8 cellular contexts compared by ENCODE assay signal in the genomic region with DNA sequence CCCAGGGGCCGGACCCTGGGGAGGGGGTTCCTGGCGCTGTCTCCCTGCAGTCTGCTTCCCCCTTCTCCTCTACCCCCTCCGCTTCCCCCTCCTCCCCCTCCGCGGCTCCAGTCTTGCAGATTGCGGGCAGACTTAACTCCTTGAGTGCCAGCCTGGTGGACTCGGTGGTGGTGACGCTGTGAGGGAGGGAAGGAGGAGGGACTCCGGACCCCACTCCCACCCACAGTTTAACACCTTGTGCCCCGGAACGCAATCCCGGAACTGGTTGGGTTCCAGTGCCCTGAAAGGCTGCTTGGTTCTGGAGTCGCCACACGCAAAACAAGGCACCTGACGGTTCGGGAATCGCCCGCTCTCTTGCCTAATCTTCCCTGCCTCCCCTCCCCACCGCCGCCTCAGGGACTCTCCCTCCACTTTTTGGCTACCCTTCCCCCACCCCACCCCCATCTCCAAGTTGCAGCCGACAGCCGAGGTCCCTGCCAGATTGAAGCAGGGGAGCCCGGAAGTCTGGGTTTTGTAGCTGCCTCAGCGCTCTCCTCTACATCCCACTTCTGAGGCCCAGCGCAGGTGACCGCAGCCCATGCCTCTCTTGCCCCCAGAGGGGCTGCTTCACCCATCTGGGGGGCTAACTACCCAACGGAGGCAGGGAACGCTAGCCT. TPM values are rescaled to one million over a fixed set of nuclear protein-coding genes. Genes with fewer than 3 reads are reported as not detected.
DNase-seq lines count a peak whose midpoint lies in the region; ATAC-seq and TF ChIP-seq lines count a peak whose summit lies in the region.

No MANE protein-coding gene starts in this region.

- peak overlapping the region; percentile 94 for H3K4me2 ChIP-seq in mesendoderm (ENCODE audit: low read length)

- H3K4me3 ChIP-seq in HEK293 (ENCODE audit: low read depth, low read length) (peak overlapping the region; percentile 48), mesendoderm (ENCODE audit: low read length) (peak overlapping the region; percentile 64)

- H3K36me3 ChIP-seq in HEK293 (ENCODE audit: control insufficient read depth in 2 of 2, insufficient read depth in 1 of 2, low read length in 2 of 2) (no peaks in the 10 kb centered on the region), mesendoderm (ENCODE audit: control insufficient read depth, insufficient read depth, low read length) (no peaks in the 10 kb centered on the region)

- peak overlapping the region; percentile 81 for H3K9ac ChIP-seq in mesendoderm (ENCODE audit: low read length)

- WGBS in mesendoderm (ENCODE audit: extremely low coverage, insufficient coverage, low lambda C conversion rate), result no CpG with 5 or more reads among the region's 28 CpGs

- H2BK120ac ChIP-seq in mesendoderm (ENCODE audit: low read depth, low read length), result peak overlapping the region; percentile 33

- no peak overlapping the region for H4K5ac ChIP-seq in mesendoderm (ENCODE audit: low read length)

- H2BK15ac ChIP-seq in mesendoderm (replicated peaks; ENCODE audit: low read depth), result no peak overlapping the region

- peaks cover 1% of the 10 kb centered on the region for H3K36me3 Mint-ChIP-seq in activated CD8-positive, alpha-beta memory T cell treated with anti-CD3 and anti-CD28 coated beads, Interleukin-2, amount 10 ng/mL, durations not matched to agents 7 days and 5 days
- H3K36me3 Mint-ChIP-seq in endothelial cell (ENCODE audit: low read depth, unreplicated experiment), result peaks cover 3% of the 10 kb centered on the region

- no peaks in the 10 kb centered on the region for H3K79me1 ChIP-seq in mesendoderm (ENCODE audit: low read length)

- no peak overlapping the region for H2AK5ac ChIP-seq in mesendoderm (ENCODE audit: low read length)

- POLR2A ChIA-PET in HEK293 (lab: Yijun Ruan, JAX), result interaction anchor here (0.6 to 5.6 kb wide), 4 partner anchors 9 to 194 kb away, joined by 3 to 96 read pairs (median 6); no protein-coding TSS in a partner anchor

- peak overlapping the region; percentile 92 for H3K4me3 Mint-ChIP-seq in activated CD8-positive, alpha-beta memory T cell treated with anti-CD3 and anti-CD28 coated beads, Interleukin-2, amount 10 ng/mL, durations not matched to agents 7 days and 5 days
- H3K4me3 Mint-ChIP-seq in endothelial cell (ENCODE audit: unreplicated experiment), result peak overlapping the region; percentile 81

- DNase-seq in AG20443 (ENCODE audit: low spot score), result peak; percentile 76
- DNase-seq in NOMO-1 treated with DMSO at 0.1 percent for 48 hours (lab: John Stamatoyannopoulos, UW; ENCODE audit: unreplicated experiment), result peak; percentile 81
- DNase-seq in activated CD8-positive, alpha-beta memory T cell treated with anti-CD3 and anti-CD28 coated beads, Interleukin-2, amount 10 ng/mL, durations not matched to agents 7 days and 5 days, result peak; percentile 87
- peak; percentile 71 for DNase-seq in endothelial cell (ENCODE audit: low spot score)
- peak; percentile 98 for DNase-seq in mesendoderm
- DNase-seq in stimulated activated CD8-positive, alpha-beta memory T cell treated with anti-CD3 and anti-CD28 coated beads, Interleukin-7, amount 100 ng/mL, for 1 hour (ENCODE audit: low read depth in 2 of 2), result peak; percentile 49 to 50

- peak overlapping the region; percentile 96 for H2BK5ac ChIP-seq in mesendoderm (ENCODE audit: low read length)

- TF ChIP-seq CTCF in HEK293 (tag by site-specific recombination; IDR thresholded peaks at IDR 0.05) (no peak), endothelial cell (IDR thresholded peaks at IDR 0.05; ENCODE audit: unreplicated experiment) (no peak)

- H3K79me2 ChIP-seq in mesendoderm (ENCODE audit: control insufficient read depth, insufficient read depth, low read length), result peaks cover 7% of the 10 kb centered on the region

- no peak overlapping the region for H4K8ac ChIP-seq in mesendoderm (ENCODE audit: low read depth, low read length)

- no peaks in the 10 kb centered on the region for H3K27me3 ChIP-seq in mesendoderm (ENCODE audit: insufficient read depth, low read length, poor library complexity)

- H3K4me1 Mint-ChIP-seq in activated CD8-positive, alpha-beta memory T cell treated with anti-CD3 and anti-CD28 coated beads, Interleukin-2, amount 10 ng/mL, durations not matched to agents 7 days and 5 days, result peaks cover 35% of the 10 kb centered on the region
- H3K4me1 Mint-ChIP-seq in endothelial cell (ENCODE audit: unreplicated experiment), result peaks cover 26% of the 10 kb centered on the region

- ATAC-seq in activated CD8-positive, alpha-beta memory T cell treated with anti-CD3 and anti-CD28 coated beads, Interleukin-2, amount 10 ng/mL, durations not matched to agents 7 days and 5 days, result peak; percentile 16
- no peak for ATAC-seq in GM21529 (IDR thresholded peaks at IDR 0.05; ENCODE audit: unreplicated experiment)

- no peaks in the 10 kb centered on the region for H3K9me3 Mint-ChIP-seq in activated CD8-positive, alpha-beta memory T cell treated with anti-CD3 and anti-CD28 coated beads, Interleukin-2, amount 10 ng/mL, durations not matched to agents 7 days and 5 days (ENCODE audit: low read depth)
- no peaks in the 10 kb centered on the region for H3K9me3 Mint-ChIP-seq in endothelial cell (ENCODE audit: unreplicated experiment)

- peaks cover 3% of the 10 kb centered on the region; the same call in 1 of the 2 replicates for H3K4me1 ChIP-seq in HEK293 (ENCODE audit: control insufficient read depth, insufficient read depth, low read length)
- H3K4me1 ChIP-seq in mesendoderm (ENCODE audit: control insufficient read depth, low read depth, low read length), result peaks cover 7% of the 10 kb centered on the region

- peak overlapping the region; percentile 11 for H3K4ac ChIP-seq in mesendoderm (ENCODE audit: low read depth, low read length)

- H3K23ac ChIP-seq in mesendoderm (ENCODE audit: low read length), result no peak overlapping the region

- H3K9me3 ChIP-seq in HEK293 (ENCODE audit: control insufficient read depth, insufficient read depth, low read depth, low read length), result no peaks in the 10 kb centered on the region

- no peaks in the 10 kb centered on the region for H3K27me3 Mint-ChIP-seq in activated CD8-positive, alpha-beta memory T cell treated with anti-CD3 and anti-CD28 coated beads, Interleukin-2, amount 10 ng/mL, durations not matched to agents 7 days and 5 days
- H3K27me3 Mint-ChIP-seq in endothelial cell (ENCODE audit: unreplicated experiment), result peaks cover 10% of the 10 kb centered on the region

- peak overlapping the region; percentile 86 for H3K18ac ChIP-seq in mesendoderm (ENCODE audit: low read length)

- CTCF ChIA-PET in HEK293 (lab: Yijun Ruan, JAX), result interaction anchor here (0.6 to 6.8 kb wide), 22 partner anchors 10 to 777 kb away, joined by 3 to 196 read pairs (median 4); partner anchors contain the start of gene UPK2
- CTCF ChIA-PET in activated CD8-positive, alpha-beta memory T cell treated with anti-CD3 and anti-CD28 coated beads, Interleukin-2, amount 10 ng/mL, durations not matched to agents 7 days and 5 days (lab: Charles Lee), result interaction anchor here (0.7 to 4.4 kb wide), 27 partner anchors 10 to 266 kb away, joined by 3 to 32 read pairs (median 5); partner anchors contain the start of genes CENATAC, CXCR5, DDX6 and HINFP

- peak overlapping the region; percentile 93 for H3K27ac Mint-ChIP-seq in activated CD8-positive, alpha-beta memory T cell treated with anti-CD3 and anti-CD28 coated beads, Interleukin-2, amount 10 ng/mL, durations not matched to agents 7 days and 5 days
- H3K27ac Mint-ChIP-seq in endothelial cell (ENCODE audit: unreplicated experiment), result no peak overlapping the region

- H3K27ac ChIP-seq in HEK293 (ENCODE audit: extremely low read depth, low read depth, low read length), result peak overlapping the region; percentile 39; the same call in 1 of the 2 replicates
- peak overlapping the region; percentile 86 for H3K27ac ChIP-seq in mesendoderm (ENCODE audit: low read depth, low read length)

- H3K56ac ChIP-seq in mesendoderm (ENCODE audit: low read length), result peak overlapping the region; percentile 94

TF ChIP-seq in HEK293, 187 proteins besides CTCF, POLR2A, EP300 and RAD21 (continues in another document):
- TF ChIP-seq ZBTB10 (tag by site-specific recombination; IDR thresholded peaks at IDR 0.05), result no peak
- no peak for TF ChIP-seq ZNF423 (tag by site-specific recombination; IDR thresholded peaks at IDR 0.05)

RNA-seq across cellular contexts. Expression of gene BCL9L, which starts 3.9 kb away (rescaled TPM):
- total RNA-seq in activated CD8-positive, alpha-beta memory T cell treated with anti-CD3 and anti-CD28 coated beads, Interleukin-2, amount 10 ng/mL, durations not matched to agents 7 days and 5 days, result 10 to 100 TPM; 33.9 to 44.0 TPM
- 16.5 TPM for total RNA-seq in endothelial cell (ENCODE audit: unreplicated experiment)
- polyA plus RNA-seq in mesendoderm (2013, experiment 1 of 2), result 65.1 TPM
- polyA plus RNA-seq in mesendoderm (2013, experiment 2 of 2), result 69.1 TPM

RNA-seq across cellular contexts. Expression of gene UPK2, which starts 26.5 kb away (rescaled TPM):
- not detected for total RNA-seq in activated CD8-positive, alpha-beta memory T cell treated with anti-CD3 and anti-CD28 coated beads, Interleukin-2, amount 10 ng/mL, durations not matched to agents 7 days and 5 days
- total RNA-seq in endothelial cell (ENCODE audit: unreplicated experiment), result not detected
- 0.31 TPM for polyA plus RNA-seq in mesendoderm (2013, experiment 1 of 2)
- polyA plus RNA-seq in mesendoderm (2013, experiment 2 of 2), result 0.43 TPM

RNA-seq across cellular contexts. Expression of gene FOXR1, which starts 41.9 kb away (rescaled TPM):
- not detected for total RNA-seq in activated CD8-positive, alpha-beta memory T cell treated with anti-CD3 and anti-CD28 coated beads, Interleukin-2, amount 10 ng/mL, durations not matched to agents 7 days and 5 days
- total RNA-seq in endothelial cell (ENCODE audit: unreplicated experiment), result not detected
- polyA plus RNA-seq in mesendoderm (2013, experiment 1 of 2), result 0.04 TPM
- polyA plus RNA-seq in mesendoderm (2013, experiment 2 of 2), result not detected

RNA-seq across cellular contexts. Expression of gene CXCR5, which starts 45.9 kb away (rescaled TPM):
- under 1 TPM in 1 of 2 experiments, not detected in 1; 0.30 TPM for total RNA-seq in activated CD8-positive, alpha-beta memory T cell treated with anti-CD3 and anti-CD28 coated beads, Interleukin-2, amount 10 ng/mL, durations not matched to agents 7 days and 5 days
- not detected for total RNA-seq in endothelial cell (ENCODE audit: unreplicated experiment)
- 0.80 TPM for polyA plus RNA-seq in mesendoderm (2013, experiment 1 of 2)
- 0.70 TPM for polyA plus RNA-seq in mesendoderm (2013, experiment 2 of 2)
